14 cellular contexts compared by ENCODE assay signal in genomic region chr5:66653380-66653779, GRCh38. TPM values are rescaled to one million over a fixed set of nuclear protein-coding genes. Genes with fewer than 3 reads are reported as not detected.
DNase-seq lines count a peak whose midpoint lies in the region; ATAC-seq lines count a peak whose summit lies in the region.
"Had no signal": no experiment of that assay in that cellular context is flagged by ENCODE, and none has a peak within 500 bp of the region (broad histone marks: within the 10 kb centered on the region; RNA-seq: fewer than 3 reads in every experiment).

No MANE protein-coding gene starts in this region.

- H3K27ac Mint-ChIP-seq in T-helper 17 cell = no peak overlapping the region
- H3K27ac Mint-ChIP-seq: CD4-positive, CD25-positive, alpha-beta regulatory T cell; naive thymus-derived CD8-positive, alpha-beta T cell had no signal

- no peak for ATAC-seq in T-helper 17 cell
- ATAC-seq: naive thymus-derived CD8-positive, alpha-beta T cell had no signal

- no peak overlapping the region for H3K4me3 ChIP-seq in neuronal stem cell (ENCODE audit: low read length in 2 of 2)
- H3K4me3 ChIP-seq: sigmoid colon had no signal

- no peak overlapping the region for H2BK120ac ChIP-seq in neuronal stem cell (ENCODE audit: low read depth, low read length)

- H3K14ac ChIP-seq in neuronal stem cell (ENCODE audit: low read length) = no peak overlapping the region

- peaks cover 2% of the 10 kb centered on the region for H3K36me3 Mint-ChIP-seq in T-helper 17 cell (ENCODE audit: low read depth)
- H3K36me3 Mint-ChIP-seq: CD4-positive, CD25-positive, alpha-beta regulatory T cell; naive thymus-derived CD8-positive, alpha-beta T cell had no signal

- H3K36me3 ChIP-seq in neuronal stem cell (replicated peaks in 1 of 2; ENCODE audit: control insufficient read depth in 2 of 2, insufficient read depth in 2 of 2, low read length in 2 of 2) = no peaks in the 10 kb centered on the region
- H3K36me3 ChIP-seq: sigmoid colon had no signal

- H3K18ac ChIP-seq in neuronal stem cell (ENCODE audit: low read length) = no peak overlapping the region

- no peak overlapping the region for H3K4me3 Mint-ChIP-seq in T-helper 17 cell
- H3K4me3 Mint-ChIP-seq: CD4-positive, CD25-positive, alpha-beta regulatory T cell; naive thymus-derived CD8-positive, alpha-beta T cell had no signal

- no peak overlapping the region for H3K9ac ChIP-seq in neuronal stem cell (ENCODE audit: low read depth, low read length, poor library complexity)

- peak; percentile 86 for DNase-seq in ELR (ENCODE audit: low read depth)
- DNase-seq in NCI-H69 (lab: John Stamatoyannopoulos, UW) = peak; percentile 53
- peak; percentile 10 for DNase-seq in dermis blood vessel endothelial cell
- DNase-seq in neuronal stem cell (ENCODE audit: low spot score) = no peak
- no peak for DNase-seq in DMS79 (lab: John Stamatoyannopoulos, UW)
- no peak for DNase-seq in T-helper 17 cell
- no peak for DNase-seq in SIG-M5 (lab: John Stamatoyannopoulos, UW)
- DNase-seq in GDM1 (lab: John Stamatoyannopoulos, UW) = no peak
- DNase-seq: CD4-positive, CD25-positive, alpha-beta regulatory T cell; central memory CD4-positive, alpha-beta T cell; naive thymus-derived CD8-positive, alpha-beta T cell; NCI-H1417 treated with DMSO at 0.1 percent for 48 hours; NK-92 treated with Interleukin-12 subunit alpha and Interleukin-12 subunit beta, amount 100 ng/mL, for 24 hours; sigmoid colon had no signal

- H3K79me1 ChIP-seq in neuronal stem cell (ENCODE audit: low read depth, low read length) = no peaks in the 10 kb centered on the region

- no peak overlapping the region for H2BK5ac ChIP-seq in neuronal stem cell (ENCODE audit: low read length)

- H2BK15ac ChIP-seq in neuronal stem cell (ENCODE audit: low read length) = no peak overlapping the region

- H3K27me3 ChIP-seq in neuronal stem cell (ENCODE audit: control insufficient read depth in 3 of 3, insufficient read depth in 3 of 3, low read depth in 1 of 3, low read length in 3 of 3) = no peaks in the 10 kb centered on the region
- H3K27me3 ChIP-seq: sigmoid colon had no signal

- H3K9me3 ChIP-seq in neuronal stem cell (replicated peaks in 1 of 2; ENCODE audit: control insufficient read depth in 2 of 2, insufficient read depth in 1 of 2, low read depth in 1 of 2, low read length in 2 of 2) (peaks cover 0 to 5% of the 10 kb centered on the region in 2 donors), T-helper 17 cell (ENCODE audit: control insufficient read depth, low read length, poor library complexity, severe bottlenecking) (no peaks in the 10 kb centered on the region)
- H3K9me3 ChIP-seq: sigmoid colon had no signal

- no peaks in the 10 kb centered on the region for H3K4me1 Mint-ChIP-seq in T-helper 17 cell
- H3K4me1 Mint-ChIP-seq: CD4-positive, CD25-positive, alpha-beta regulatory T cell; naive thymus-derived CD8-positive, alpha-beta T cell had no signal

- no peak overlapping the region for H3K23ac ChIP-seq in neuronal stem cell (ENCODE audit: low read depth, low read length, poor library complexity)

- no peak overlapping the region for H4K91ac ChIP-seq in neuronal stem cell (ENCODE audit: low read depth, low read length, poor library complexity)

- no peak overlapping the region for H4K8ac ChIP-seq in neuronal stem cell (ENCODE audit: low read depth, low read length)

- no peak overlapping the region for H3K4ac ChIP-seq in neuronal stem cell (ENCODE audit: low read length)

- peak overlapping the region; percentile 19 for H2AFZ ChIP-seq in neuronal stem cell (ENCODE audit: low read length)

- no peak overlapping the region for H2BK12ac ChIP-seq in neuronal stem cell (ENCODE audit: low read length)

- H3K27ac ChIP-seq in neuronal stem cell (replicated peaks; ENCODE audit: low read length) = no peak overlapping the region
- H3K27ac ChIP-seq: sigmoid colon had no signal

- H3K4me2 ChIP-seq in neuronal stem cell (ENCODE audit: insufficient read depth, low read length, poor library complexity, severe bottlenecking) = no peak overlapping the region

- H2AK5ac ChIP-seq in neuronal stem cell (ENCODE audit: low read depth, low read length) = no peak overlapping the region

- peaks cover 18% of the 10 kb centered on the region for H3K27me3 Mint-ChIP-seq in T-helper 17 cell
- H3K27me3 Mint-ChIP-seq: CD4-positive, CD25-positive, alpha-beta regulatory T cell; naive thymus-derived CD8-positive, alpha-beta T cell had no signal

- H3K4me1 ChIP-seq in neuronal stem cell (ENCODE audit: control insufficient read depth in 2 of 2, insufficient read depth in 1 of 2, low read depth in 1 of 2, low read length in 2 of 2) = peaks cover 0 to 3% of the 10 kb centered on the region in 2 donors

RNA-seq across cellular contexts. Expression of gene MAST4, which starts 57.2 kb away (rescaled TPM):
- total RNA-seq in dermis blood vessel endothelial cell (37.8 and 38.3 TPM in 2 replicates), T-helper 17 cell (10 to 100 TPM; 39.4 to 45.6 TPM)
- 1.5 TPM for polyA plus RNA-seq in neuronal stem cell (2013, experiment 1 of 2)
- 1.4 TPM for polyA plus RNA-seq in neuronal stem cell (2013, experiment 2 of 2)

Comparison
In these comparisons a context has a peak if more than half of its experiments do, and no peak if none do; other contexts are left out.
1. DNase-seq: peak in ELR (single experiment), NCI-H69 (single experiment) and dermis blood vessel endothelial cell (single experiment); none in neuronal stem cell (single experiment), DMS79 (single experiment), T-helper 17 cell (0 of 3), SIG-M5 (single experiment) and GDM1 (single experiment).